Comparison of ENCODE assay signal across 8 cellular contexts in the genomic region with DNA sequence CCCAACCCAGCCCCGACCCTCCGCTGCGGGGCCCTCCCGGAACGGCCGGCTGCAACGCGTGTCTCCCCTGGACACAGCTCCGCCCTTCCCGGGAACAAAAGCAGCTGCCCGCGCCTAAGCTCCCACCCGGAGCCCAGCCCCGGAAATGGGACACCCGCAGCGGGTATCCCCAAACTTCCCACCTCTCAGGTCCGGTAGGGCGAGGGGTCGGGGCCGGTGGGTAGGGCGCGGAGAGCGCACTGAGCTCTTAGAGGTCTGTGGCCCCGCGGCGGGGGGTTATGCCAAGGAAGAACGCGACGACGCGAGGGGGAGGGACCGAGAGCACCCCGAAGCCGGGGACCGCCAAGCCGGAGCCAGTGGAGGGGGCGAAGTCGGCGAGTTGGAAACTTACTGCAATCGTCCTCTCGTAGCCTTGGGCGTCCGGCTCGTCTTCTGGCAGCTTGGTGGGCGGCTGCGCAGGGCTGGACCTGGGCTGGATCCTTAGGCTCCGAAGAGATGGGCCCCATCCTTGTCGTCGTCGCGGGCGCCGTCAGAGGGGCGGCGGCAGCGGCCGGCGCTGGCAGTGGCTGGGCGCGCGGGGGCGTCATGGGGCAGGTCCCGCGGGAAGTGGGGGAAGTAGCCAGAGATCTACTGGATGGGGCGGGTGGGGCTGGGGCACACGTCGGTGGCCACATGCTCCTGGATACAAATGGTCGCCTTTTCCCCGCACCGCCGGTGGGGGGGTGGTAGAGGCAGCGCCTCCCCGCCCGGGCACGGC. TPM values are rescaled to one million over a fixed set of nuclear protein-coding genes. Genes with fewer than 3 reads are reported as not detected.
DNase-seq lines count a peak whose midpoint lies in the region; ATAC-seq and TF ChIP-seq lines count a peak whose summit lies in the region.

No MANE protein-coding gene starts in this region.

- no peaks in the 10 kb centered on the region for H3K36me3 Mint-ChIP-seq in activated B cell treated with CpG ODN at 0.5 μM for 24 hours (ENCODE audit: low read depth)

- intact Hi-C loops in activated B cell treated with CpG ODN at 0.5 μM for 24 hours (cut with micrococcal nuclease) (no loop called here), left cardiac atrium (cut with DNase I) (no loop called here)

- POLR2A ChIA-PET in activated B cell treated with CpG ODN at 0.5 μM for 24 hours (lab: Charles Lee): no interaction called here

- H3K27me3 Mint-ChIP-seq in activated B cell treated with CpG ODN at 0.5 μM for 24 hours: peaks cover 30% of the 10 kb centered on the region

- CTCF ChIA-PET in activated B cell treated with CpG ODN at 0.5 μM for 24 hours (lab: Charles Lee): no interaction called here

- peak; percentile 43 for DNase-seq in Daoy (ENCODE audit: low read depth)
- peak; percentile 29 for DNase-seq in activated B cell treated with CpG ODN at 0.5 μM for 24 hours
- peak; percentile 35 for DNase-seq in left cardiac atrium
- no peak for DNase-seq in retinal pigment epithelial cell (ENCODE audit: low read depth)
- DNase-seq in HUDEP-2 (lab: John Stamatoyannopoulos, UW; ENCODE audit: unreplicated experiment in 76 of 76): no peak
- no peak for DNase-seq in NCI-H345 (lab: John Stamatoyannopoulos, UW)

- peak; percentile 65 for ATAC-seq in activated B cell treated with CpG ODN at 0.5 μM for 24 hours (ENCODE audit: low read depth)
- ATAC-seq in left cardiac atrium: peak; percentile 62 to 81
- no peak for ATAC-seq in GM18868 (IDR thresholded peaks at IDR 0.05; ENCODE audit: unreplicated experiment)
- ATAC-seq in HG02571 (IDR thresholded peaks at IDR 0.05; ENCODE audit: unreplicated experiment): no peak

- H3K4me3 ChIP-seq in retinal pigment epithelial cell (ENCODE audit: low read length): peak overlapping the region; percentile 41

- no peak for TF ChIP-seq CTCF in activated B cell treated with CpG ODN at 0.5 μM for 24 hours (IDR thresholded peaks at IDR 0.05)
- TF ChIP-seq CTCF in retinal pigment epithelial cell (conservative IDR thresholded peaks at IDR 0.05; ENCODE audit: low read depth, low read length): no peak

- H3K27ac Mint-ChIP-seq in activated B cell treated with CpG ODN at 0.5 μM for 24 hours: no peak overlapping the region

- H3K4me3 Mint-ChIP-seq in activated B cell treated with CpG ODN at 0.5 μM for 24 hours: peak overlapping the region; percentile 60

- peaks cover 7% of the 10 kb centered on the region for H3K4me1 Mint-ChIP-seq in activated B cell treated with CpG ODN at 0.5 μM for 24 hours

- no peaks in the 10 kb centered on the region for H3K9me3 Mint-ChIP-seq in activated B cell treated with CpG ODN at 0.5 μM for 24 hours

RNA-seq across cellular contexts. Expression of a gene that starts 6.9 kb away (rescaled TPM):
- not detected in 2 replicates for total RNA-seq in Daoy (2014; rRNA removed; shearing (Covaris generic))
- total RNA-seq in activated B cell treated with CpG ODN at 0.5 μM for 24 hours (0.33 and 0.37 TPM in 2 replicates), left cardiac atrium (under 1 TPM; 0.06 to 0.16 TPM)

RNA-seq across cellular contexts. Expression of a gene that starts 11.1 kb away (rescaled TPM):
- 17.7 and 20.4 TPM in 2 replicates for total RNA-seq in Daoy (2014; rRNA removed; shearing (Covaris generic))
- 12.6 and 14.8 TPM in 2 replicates for total RNA-seq in activated B cell treated with CpG ODN at 0.5 μM for 24 hours
- 1 to 10 TPM; 5.1 to 5.7 TPM for total RNA-seq in left cardiac atrium

RNA-seq across cellular contexts. Expression of a gene that starts 44.5 kb away (rescaled TPM):
- total RNA-seq in Daoy (2014; rRNA removed; shearing (Covaris generic)): not detected in 2 replicates
- total RNA-seq in activated B cell treated with CpG ODN at 0.5 μM for 24 hours (10.1 and 11.5 TPM in 2 replicates), left cardiac atrium (10 to 100 TPM in 1 of 2 donors, 1 to 10 TPM in 1; 8.6 to 12.5 TPM)

Comparison
In these comparisons a context has a peak if more than half of its experiments do, and no peak if none do; other contexts are left out.
1. DNase-seq: peak in Daoy (single experiment), activated B cell treated with CpG ODN at 0.5 μM for 24 hours (single experiment) and left cardiac atrium (single experiment); none in retinal pigment epithelial cell (single experiment), HUDEP-2 (0 of 76) and NCI-H345 (single experiment).
2. ATAC-seq: peak in activated B cell treated with CpG ODN at 0.5 μM for 24 hours (single experiment) and left cardiac atrium (2 of 2); none in GM18868 (single experiment) and HG02571 (single experiment).